ENCODE assay signal across 10 cellular contexts in genomic region chr5:139654464-139654863, GRCh38. TPM values are rescaled to one million over a fixed set of nuclear protein-coding genes. Genes with fewer than 3 reads are reported as not detected.
DNase-seq lines count a peak whose midpoint lies in the region; ATAC-seq, FAIRE-seq and TF ChIP-seq lines count a peak whose summit lies in the region.
"Had no signal": no experiment of that assay in that cellular context is flagged by ENCODE, and none has a peak within 500 bp of the region (broad histone marks: within the 10 kb centered on the region; RNA-seq: fewer than 3 reads in every experiment).

No MANE protein-coding gene starts in this region.

- FAIRE-seq in K562 (lab: Jason Lieb, UNC) = no peak
- no peak for FAIRE-seq in small intestine (lab: Jason Lieb, UNC)

- H4K5ac ChIP-seq in mesendoderm (ENCODE audit: low read length) = no peak overlapping the region

- H3K4me2 ChIP-seq in GM23338 (peak overlapping the region; percentile 98; the same call in 1 of the 2 replicates), K562 (ENCODE audit: insufficient read depth, low read length) (no peak overlapping the region; the same call in 1 of the 2 replicates), mesendoderm (ENCODE audit: low read length) (no peak overlapping the region)

- H4K20me1 ChIP-seq in GM23338 (replicated peaks; ENCODE audit: insufficient read depth) (peaks cover 73% of the 10 kb centered on the region), K562 (replicated peaks; ENCODE audit: control insufficient read depth, insufficient read depth, low read length) (peaks cover 71% of the 10 kb centered on the region)

- WGBS in K562 (ENCODE audit: insufficient coverage, low coverage, missing lambda C conversion rate) = 41% methylated on average over 3 of the region's 3 CpGs
- no CpG with 5 or more reads among the region's 3 CpGs for WGBS in mesendoderm (ENCODE audit: extremely low coverage, insufficient coverage, low lambda C conversion rate)
- 77 to 89% (median 80%) methylated on average over 3 of the region's 3 CpGs for WGBS in small intestine, 3 donors

- no peak for TF ChIP-seq RAD21 in K562 (CRISPR knock-in tag; conservative IDR thresholded peaks at IDR 0.05 in 1 of 2, IDR thresholded peaks at IDR 0.05 in 1 of 2)

- TF ChIP-seq POLR2A in K562 (conservative IDR thresholded peaks at IDR 0.05) = no peak

- H4K8ac ChIP-seq in mesendoderm (ENCODE audit: low read depth, low read length) = no peak overlapping the region

- H3K4me1 Mint-ChIP-seq in GM23338 = peaks cover 73% of the 10 kb centered on the region
- peaks cover 64 to 92% of the 10 kb centered on the region in 2 donors for H3K4me1 Mint-ChIP-seq in stimulated activated naive B cell treated with anti-CD40 and anti-IgM and Interleukin-4, amounts not matched to agents 10 μg/mL and 1 μg/mL and 100 μg/mL, for 72 hours
- H3K4me1 Mint-ChIP-seq in activated naive CD8-positive, alpha-beta T cell treated with anti-CD3 and anti-CD28 coated beads, Interleukin-2, amount 50 U/mL, for 24 hours = peaks cover 67% of the 10 kb centered on the region

- H2BK15ac ChIP-seq in mesendoderm (replicated peaks; ENCODE audit: low read depth) = no peak overlapping the region

- no peak overlapping the region for H3K4ac ChIP-seq in mesendoderm (ENCODE audit: low read depth, low read length)

- H3K4me1 ChIP-seq in GM23338 (ENCODE audit: insufficient read depth) (peaks cover 76% of the 10 kb centered on the region), K562 (replicated peaks in 1 of 2; ENCODE audit: control insufficient read depth in 2 of 2, insufficient read depth in 2 of 2, low read length in 2 of 2) (peaks cover 75 to 85% of the 10 kb centered on the region in 2 experiments), mesendoderm (ENCODE audit: control insufficient read depth, low read depth, low read length) (peaks cover 52% of the 10 kb centered on the region), small intestine (ENCODE audit: control insufficient read depth in 2 of 2, insufficient read depth in 1 of 2, low read depth in 1 of 2, low read length in 1 of 2) (peaks cover 0 to 30% of the 10 kb centered on the region in 2 donors)
- H3K4me1 ChIP-seq: foreskin keratinocyte had no signal

- H3K79me2 ChIP-seq in GM23338 (replicated peaks; ENCODE audit: insufficient read depth) (peaks cover 100% of the 10 kb centered on the region), K562 (ENCODE audit: control insufficient read depth, insufficient read depth, low read length) (peaks cover 99% of the 10 kb centered on the region), mesendoderm (ENCODE audit: control insufficient read depth, insufficient read depth, low read length) (peaks cover 98% of the 10 kb centered on the region)

- intact Hi-C loops in K562 (cut with micrococcal nuclease) = no loop called here

- no peaks in the 10 kb centered on the region for H3K36me3 ChIP-seq in GM23338 (ENCODE audit: insufficient read depth)
- H3K36me3 ChIP-seq in K562 (ENCODE audit: control insufficient read depth, insufficient read depth, low read length) = peaks cover 33% of the 10 kb centered on the region; the same call in 2 of the 3 replicates
- H3K36me3 ChIP-seq in mesendoderm (ENCODE audit: control insufficient read depth, insufficient read depth, low read length) = no peaks in the 10 kb centered on the region
- no peaks in the 10 kb centered on the region for H3K36me3 ChIP-seq in small intestine (ENCODE audit: control insufficient read depth in 2 of 2, insufficient read depth in 2 of 2, low read length in 2 of 2)

- DNase-seq in GM23338 (ENCODE audit: low spot score) (no peak), K562 (ENCODE audit: extremely low read depth in 1 of 4, low spot score in 3 of 4) (no peak), mesendoderm (no peak), AML-193 (lab: John Stamatoyannopoulos, UW) (no peak), GM10248 (ENCODE audit: extremely low spot score) (no peak), small intestine (no peak)
- no peak for DNase-seq in stimulated activated naive B cell treated with anti-CD40 and anti-IgM and Interleukin-4, amounts not matched to agents 10 μg/mL and 1 μg/mL and 100 μg/mL, for 72 hours
- DNase-seq in activated naive CD8-positive, alpha-beta T cell treated with anti-CD3 and anti-CD28 coated beads, Interleukin-2, amount 50 U/mL, for 24 hours = no peak
- DNase-seq: foreskin keratinocyte, NCI-H187 had no signal

- TF ChIP-seq CTCF in GM23338 (conservative IDR thresholded peaks at IDR 0.05; ENCODE audit: low read depth in 2 of 2) (no peak), K562 (IDR thresholded peaks at IDR 0.05 in 2 of 3, conservative IDR thresholded peaks at IDR 0.05 in 1 of 3; ENCODE audit: insufficient read depth in 2 of 3, low read depth in 1 of 3, low read length in 3 of 3) (no peak), GM10248 (IDR thresholded peaks at IDR 0.05; ENCODE audit: control extremely low read depth, extremely low read depth, low read depth, missing control alignments) (no peak)

- H2AK5ac ChIP-seq in mesendoderm (ENCODE audit: low read length) = no peak overlapping the region

- H2BK120ac ChIP-seq in mesendoderm (ENCODE audit: low read depth, low read length) = no peak overlapping the region

- H3F3A ChIP-seq in GM23338 (replicated peaks; ENCODE audit: low read depth) = peaks cover 25% of the 10 kb centered on the region

- H3K9me3 Mint-ChIP-seq in GM23338 = peaks cover 5% of the 10 kb centered on the region; the same call in 1 of the 3 replicates
- H3K9me3 Mint-ChIP-seq in stimulated activated naive B cell treated with anti-CD40 and anti-IgM and Interleukin-4, amounts not matched to agents 10 μg/mL and 1 μg/mL and 100 μg/mL, for 72 hours = no peaks in the 10 kb centered on the region
- H3K9me3 Mint-ChIP-seq in activated naive CD8-positive, alpha-beta T cell treated with anti-CD3 and anti-CD28 coated beads, Interleukin-2, amount 50 U/mL, for 24 hours = no peaks in the 10 kb centered on the region

- H2BK5ac ChIP-seq in mesendoderm (ENCODE audit: low read length) = no peak overlapping the region

- ATAC-seq in GM23338 = no peak
- ATAC-seq in K562 = no peak
- ATAC-seq in stimulated activated naive B cell treated with anti-CD40 and anti-IgM and Interleukin-4, amounts not matched to agents 10 μg/mL and 1 μg/mL and 100 μg/mL, for 72 hours (replicated peaks) = no peak
- no peak for ATAC-seq in activated naive CD8-positive, alpha-beta T cell treated with anti-CD3 and anti-CD28 coated beads, Interleukin-2, amount 50 U/mL, for 24 hours
- ATAC-seq: foreskin keratinocyte had no signal

- no peak overlapping the region for H3K23ac ChIP-seq in mesendoderm (ENCODE audit: low read length)

- H2AFZ ChIP-seq in GM23338 (no peak overlapping the region), K562 (ENCODE audit: low read depth, low read length) (no peak overlapping the region)

- no peaks in the 10 kb centered on the region for H3K9me3 ChIP-seq in K562 (replicated peaks; ENCODE audit: control insufficient read depth, insufficient read depth, low read depth, low read length)
- no peaks in the 10 kb centered on the region for H3K9me3 ChIP-seq in small intestine (ENCODE audit: control insufficient read depth, low read depth)

- no peak overlapping the region for H3K27ac Mint-ChIP-seq in GM23338
- H3K27ac Mint-ChIP-seq in stimulated activated naive B cell treated with anti-CD40 and anti-IgM and Interleukin-4, amounts not matched to agents 10 μg/mL and 1 μg/mL and 100 μg/mL, for 72 hours = peak overlapping the region; percentile 94
- no peak overlapping the region for H3K27ac Mint-ChIP-seq in activated naive CD8-positive, alpha-beta T cell treated with anti-CD3 and anti-CD28 coated beads, Interleukin-2, amount 50 U/mL, for 24 hours

- no peak overlapping the region for H3K27ac ChIP-seq in GM23338 (ENCODE audit: low read depth)
- H3K27ac ChIP-seq in K562 (ENCODE audit: extremely low read depth, low read depth, low read length) = peak overlapping the region; percentile 42; the same call in 1 of the 3 replicates
- no peak overlapping the region for H3K27ac ChIP-seq in mesendoderm (ENCODE audit: low read depth, low read length)
- peak overlapping the region in 1 of 2 donors; percentile 36 for H3K27ac ChIP-seq in small intestine (ENCODE audit: low read depth in 1 of 2, low read length in 1 of 2)
- H3K27ac ChIP-seq: foreskin keratinocyte had no signal

- H3K79me1 ChIP-seq in mesendoderm (ENCODE audit: low read length) = peaks cover 10% of the 10 kb centered on the region

- 0 out of 2 replicates have a peak, but pooled peaks cover 6% of the 10 kb centered on the region for H3K27me3 ChIP-seq in GM23338 (ENCODE audit: insufficient read depth)
- H3K27me3 ChIP-seq in K562 (ENCODE audit: control insufficient read depth in 2 of 2, insufficient read depth in 2 of 2, low read length in 2 of 2) = no peaks in the 10 kb centered on the region
- H3K27me3 ChIP-seq in mesendoderm (ENCODE audit: insufficient read depth, low read length, poor library complexity) = no peaks in the 10 kb centered on the region
- H3K27me3 ChIP-seq in small intestine (ENCODE audit: control insufficient read depth in 2 of 2, insufficient read depth in 2 of 2, low read length in 2 of 2) = no peaks in the 10 kb centered on the region

- H3K4me3 ChIP-seq in GM23338 = peak overlapping the region; percentile 34; the same call in 1 of the 2 replicates
- H3K4me3 ChIP-seq in K562 = no peak overlapping the region
- H3K4me3 ChIP-seq in mesendoderm (ENCODE audit: low read length) = no peak overlapping the region
- H3K4me3 ChIP-seq in small intestine (ENCODE audit: low read depth in 1 of 2, low read length in 2 of 2) = no peak overlapping the region

- peaks cover 30% of the 10 kb centered on the region for H3K27me3 Mint-ChIP-seq in GM23338 (ENCODE audit: insufficient read depth, low read depth, poor library complexity)
- H3K27me3 Mint-ChIP-seq in stimulated activated naive B cell treated with anti-CD40 and anti-IgM and Interleukin-4, amounts not matched to agents 10 μg/mL and 1 μg/mL and 100 μg/mL, for 72 hours = no peaks in the 10 kb centered on the region
- H3K27me3 Mint-ChIP-seq in activated naive CD8-positive, alpha-beta T cell treated with anti-CD3 and anti-CD28 coated beads, Interleukin-2, amount 50 U/mL, for 24 hours = peaks cover 32% of the 10 kb centered on the region

- H3K9me2 ChIP-seq in GM23338 (ENCODE audit: insufficient read depth) = no peaks in the 10 kb centered on the region

- H3K9me1 ChIP-seq in K562 (ENCODE audit: control insufficient read depth, insufficient read depth, low read length) = peaks cover 24% of the 10 kb centered on the region

- TF ChIP-seq EP300 in K562 (IDR thresholded peaks at IDR 0.05; ENCODE audit: low read length) = no peak

- POLR2A ChIA-PET in K562 (lab: Yijun Ruan, JAX) (interaction anchor here (0.6 to 2.0 kb wide), 8 partner anchors 10 to 1852 kb away, joined by 3 to 10 read pairs (median 4); no protein-coding TSS in a partner anchor), GM10248 (lab: Yijun Ruan, JAX) (interaction anchor here (0.6 to 2.1 kb wide), 4 partner anchors 10 to 1082 kb away, joined by 3 to 7 read pairs (median 6); no protein-coding TSS in a partner anchor)

- H3K4me3 Mint-ChIP-seq in GM23338 = peak overlapping the region; percentile 45; the same call in 2 of the 3 replicates
- peak overlapping the region; percentile 50 to 84 for H3K4me3 Mint-ChIP-seq in stimulated activated naive B cell treated with anti-CD40 and anti-IgM and Interleukin-4, amounts not matched to agents 10 μg/mL and 1 μg/mL and 100 μg/mL, for 72 hours
- H3K4me3 Mint-ChIP-seq in activated naive CD8-positive, alpha-beta T cell treated with anti-CD3 and anti-CD28 coated beads, Interleukin-2, amount 50 U/mL, for 24 hours = no peak overlapping the region

- H3K9ac ChIP-seq in K562 (ENCODE audit: insufficient read depth in 1 of 2, low read depth in 2 of 2, low read length in 2 of 2) = peak overlapping the region; percentile 16 to 84; a peak in 2 of 4 replicates
- H3K9ac ChIP-seq in mesendoderm (ENCODE audit: low read length) = peak overlapping the region; percentile 13

- in situ Hi-C loops in K562 (cut with MboI) = no loop called here

- H3K36me3 Mint-ChIP-seq in GM23338 (ENCODE audit: low read depth) = peaks cover 4% of the 10 kb centered on the region; the same call in 2 of the 3 replicates
- peaks cover 12 to 25% of the 10 kb centered on the region in 2 donors for H3K36me3 Mint-ChIP-seq in stimulated activated naive B cell treated with anti-CD40 and anti-IgM and Interleukin-4, amounts not matched to agents 10 μg/mL and 1 μg/mL and 100 μg/mL, for 72 hours
- H3K36me3 Mint-ChIP-seq in activated naive CD8-positive, alpha-beta T cell treated with anti-CD3 and anti-CD28 coated beads, Interleukin-2, amount 50 U/mL, for 24 hours (ENCODE audit: low read depth) = no peaks in the 10 kb centered on the region

- H3K56ac ChIP-seq in mesendoderm (ENCODE audit: low read length) = peak overlapping the region; percentile 71

- no TSS peak for BruUV-seq in K562 (replicated peaks; lab: Mats Ljungman, UMichigan)

- CTCF ChIA-PET in K562 (lab: Yijun Ruan, JAX; ENCODE audit: low intra/inter-chr PET ratio) (no interaction called here), GM10248 (lab: Yijun Ruan, JAX) (interaction anchor here (1.0 to 15.5 kb wide), 11 partner anchors 9 to 109 kb away, joined by 3 to 229 read pairs (median 4); no protein-coding TSS in a partner anchor)

- H3K18ac ChIP-seq in mesendoderm (ENCODE audit: low read length) = no peak overlapping the region

RNA-seq across cellular contexts. Expression of gene CXXC5, which starts 6.3 kb away (rescaled TPM):
- 97.9 and 111 TPM in 2 replicates for total RNA-seq in GM23338 (2014; rRNA removed; shearing (Covaris generic))
- polyA plus RNA-seq in GM23338 (2016; fragmentation: Nextera tagmentation; extraction: Ambion mirVana) = 63.3 and 65.0 TPM in 2 replicates
- 44.6 and 81.0 TPM in 2 replicates for total RNA-seq in K562 (2011; cell fraction: chromatin; rRNA removed; ENCODE audit: low replicate concordance)
- total RNA-seq in K562 (2011; cell fraction: nucleolus; rRNA removed) = 52.9 TPM in 2 replicates
- 37.8 and 55.7 TPM in 2 replicates for total RNA-seq in K562 (2011; cell fraction: nucleoplasm; rRNA removed)
- total RNA-seq in K562 (2014; rRNA removed) = 121 and 123 TPM in 2 replicates
- total RNA-seq in K562 (2014; rRNA removed; fragmentation: Illumina TruSeq; extraction: Trizol) = 24.1 and 25.8 TPM in 2 replicates
- 40.6 and 45.1 TPM in 2 replicates for total RNA-seq in K562 (2015; rRNA removed; fragmentation: Illumina TruSeq; extraction: Trizol)
- 79.3 and 87.8 TPM in 2 replicates for total RNA-seq in K562 (2021)
- polyA plus RNA-seq in K562 (2011; rRNA removed) = 44.8 and 51.8 TPM in 2 replicates
- 47.3 and 134 TPM in 2 replicates for polyA plus RNA-seq in K562 (2011; cell fraction: cytosol; rRNA removed)
- 34.3 and 47.7 TPM in 2 replicates for polyA plus RNA-seq in K562 (2011; cell fraction: nucleus; rRNA removed)
- 63.1 and 65.7 TPM in 2 replicates for polyA plus RNA-seq in K562 (2012)
- polyA plus RNA-seq in K562 (2014; fragmentation: Illumina TruSeq; extraction: Trizol) = 45.8 and 61.2 TPM in 2 replicates
- polyA plus RNA-seq in K562 (2014; fragmentation: Nextera tagmentation; extraction: Ambion mirVana) = 1 to 10 TPM; 1.9 to 4.6 TPM
- 63.8 and 67.0 TPM in 2 replicates for polyA plus RNA-seq in K562 (2014; rRNA removed)
- 27.1 and 39.4 TPM in 2 replicates for polyA minus RNA-seq in K562 (2011; rRNA and poly(A)+ RNA removed)
- 47.5 and 54.4 TPM in 2 replicates for polyA minus RNA-seq in K562 (2011; cell fraction: cytosol; rRNA and poly(A)+ RNA removed)
- 29.4 and 36.8 TPM in 2 replicates for polyA minus RNA-seq in K562 (2011; cell fraction: nucleus; rRNA and poly(A)+ RNA removed)
- polyA plus RNA-seq in mesendoderm (2013, experiment 1 of 2) = 90.1 TPM
- 88.3 TPM for polyA plus RNA-seq in mesendoderm (2013, experiment 2 of 2)
- 10 to 100 TPM in 2 of 3 donors, 1 to 10 TPM in 1; 3.8 to 21.9 (median 14.6) TPM for polyA plus RNA-seq in small intestine
